23 cellular contexts compared by ENCODE assay signal in the genomic region with DNA sequence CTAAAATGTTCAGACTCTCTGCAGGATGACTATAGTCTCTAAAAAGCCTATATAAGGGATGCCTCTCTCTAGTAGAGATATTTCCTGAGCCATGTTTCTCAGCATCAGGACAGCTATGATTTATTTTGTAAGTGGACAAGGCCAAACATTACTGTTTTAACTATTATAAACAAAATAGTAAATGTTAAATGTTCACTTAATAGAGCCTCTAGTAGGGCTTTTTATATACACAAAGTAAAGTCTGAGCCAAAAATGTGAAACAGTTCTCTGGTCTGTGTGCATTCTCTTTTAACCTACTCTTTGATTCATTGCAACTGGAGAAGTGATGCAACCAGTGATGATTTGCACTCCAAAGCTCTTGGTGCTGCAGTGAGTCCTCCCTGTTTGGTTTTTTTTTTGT.
A peak's percentile ranks its signal among the peaks of the same experiment; 100 is the strongest.
DNase-seq lines count a peak whose midpoint lies in the region; ATAC-seq, FAIRE-seq and TF ChIP-seq lines count a peak whose summit lies in the region.
"Had no signal": no experiment of that assay in that cellular context is flagged by ENCODE, and none has a peak within 500 bp of the region (broad histone marks: within the 10 kb centered on the region; RNA-seq: fewer than 3 reads in every experiment).

No MANE protein-coding gene starts in this region.

- H3K4me1 Mint-ChIP-seq in Caco-2 (ENCODE audit: low read depth, unreplicated experiment) = no peaks in the 10 kb centered on the region
- H3K4me1 Mint-ChIP-seq: B cell had no signal

- no peak overlapping the region for H2AFZ ChIP-seq in mesenchymal stem cell (ENCODE audit: low read depth, low read length)

- no peak overlapping the region for H3K14ac ChIP-seq in mesenchymal stem cell (ENCODE audit: low read length in 2 of 2)

- no peaks in the 10 kb centered on the region for H3K36me3 Mint-ChIP-seq in Caco-2 (ENCODE audit: insufficient read depth, unreplicated experiment)

- H2BK5ac ChIP-seq in mesenchymal stem cell (ENCODE audit: low read depth, low read length, poor library complexity, severe bottlenecking) = no peak overlapping the region

- H3K9ac ChIP-seq in mesenchymal stem cell (ENCODE audit: low read length) = no peak overlapping the region

- peak; percentile 74 for FAIRE-seq in H54 (lab: Jason Lieb, UNC)

- H3K4ac ChIP-seq in mesenchymal stem cell (ENCODE audit: low read depth in 1 of 2, low read length in 2 of 2) = no peak overlapping the region

- peaks cover 3% of the 10 kb centered on the region for H3K79me1 ChIP-seq in mesenchymal stem cell (replicated peaks; ENCODE audit: low read length, poor library complexity, severe bottlenecking)

- H2AK5ac ChIP-seq in mesenchymal stem cell (ENCODE audit: low read length, severe bottlenecking) = no peak overlapping the region

- no peak overlapping the region for H3K27ac ChIP-seq in mesenchymal stem cell (ENCODE audit: low read length, poor library complexity, severe bottlenecking)
- H3K27ac ChIP-seq: foreskin keratinocyte, right atrium auricular region, vagina had no signal

- no peak overlapping the region for H3K4me2 ChIP-seq in mesenchymal stem cell (ENCODE audit: low read length, poor library complexity, severe bottlenecking)

- DNase-seq in AG08395 (ENCODE audit: low spot score) (peak; percentile 43), H54 (ENCODE audit: insufficient read length, low spot score) (no peak), cardiac fibroblast (ENCODE audit: low read depth in 2 of 2) (peak; percentile 56 to 82), mesenchymal stem cell (peak; percentile 92), erythroblast (lab: John Stamatoyannopoulos, UW) (no peak), Caco-2 (no peak)
- DNase-seq: activated CD4-positive, alpha-beta memory T cell treated with anti-CD3 and anti-CD28 coated beads for 36 hours; activated naive CD4-positive, alpha-beta T cell treated with anti-CD3 and anti-CD28 coated beads, Interleukin-2, amount 50 U/mL, for 16 hours; activated T-cell treated with anti-CD3 and anti-CD28 coated beads, Interleukin-2, amount 50 U/mL, for 24 hours; Calu3; foreskin keratinocyte; GDM1; left cardiac atrium; midbrain; NCI-H187 treated with DMSO at 0.1 percent for 48 hours; NCI-H510A; stimulated activated CD4-positive, alpha-beta T cell treated with anti-CD3 and anti-CD28 coated beads, Interleukin-2, amount 100 ng/mL, for 24 hours had no signal

- H3K23ac ChIP-seq in mesenchymal stem cell (ENCODE audit: low read length in 2 of 2) = no peak overlapping the region

- no peaks in the 10 kb centered on the region for H3K9me3 ChIP-seq in mesenchymal stem cell (ENCODE audit: control insufficient read depth, low read length)
- no peaks in the 10 kb centered on the region for H3K9me3 ChIP-seq in Caco-2
- H3K9me3 ChIP-seq: right atrium auricular region, vagina had no signal

- H3K18ac ChIP-seq in mesenchymal stem cell (ENCODE audit: low read depth in 1 of 2, low read length in 2 of 2) = no peak overlapping the region

- no peak overlapping the region for H4K91ac ChIP-seq in mesenchymal stem cell (ENCODE audit: low read length)

- H3K4me1 ChIP-seq in mesenchymal stem cell (ENCODE audit: control insufficient read depth, insufficient read depth, low read depth, low read length) (no peaks in the 10 kb centered on the region), Caco-2 (no peaks in the 10 kb centered on the region)
- H3K4me1 ChIP-seq: foreskin keratinocyte, right atrium auricular region, vagina had no signal

- H3K36me3 ChIP-seq in mesenchymal stem cell (ENCODE audit: control insufficient read depth in 1 of 2, insufficient read depth in 2 of 2, low read depth in 1 of 2, low read length in 2 of 2) = peaks cover 0 to 7% of the 10 kb centered on the region in 2 experiments
- H3K36me3 ChIP-seq in Caco-2 (ENCODE audit: control insufficient read depth, insufficient read depth, low read length) = no peaks in the 10 kb centered on the region
- H3K36me3 ChIP-seq: right atrium auricular region, vagina had no signal

- TF ChIP-seq POLR2A in H54 (IDR thresholded peaks at IDR 0.05; ENCODE audit: low read depth, low read length) (no peak), erythroblast (IDR thresholded peaks at IDR 0.05; ENCODE audit: low read length) (no peak)

- H3K4me3 ChIP-seq in cardiac fibroblast (replicated peaks in 1 of 2; ENCODE audit: low read depth in 2 of 2, low read length in 2 of 2) = no peak overlapping the region
- H3K4me3 ChIP-seq in mesenchymal stem cell (ENCODE audit: insufficient read depth in 1 of 2, low read depth in 1 of 2, low read length in 2 of 2) = no peak overlapping the region
- H3K4me3 ChIP-seq in Caco-2 (ENCODE audit: low read depth, low read length) = no peak overlapping the region
- H3K4me3 ChIP-seq: right atrium auricular region, vagina had no signal

- no peak overlapping the region for H2BK120ac ChIP-seq in mesenchymal stem cell (ENCODE audit: low read depth, low read length)

- H3K9me3 Mint-ChIP-seq in Caco-2 (ENCODE audit: unreplicated experiment) = no peaks in the 10 kb centered on the region

- no peaks in the 10 kb centered on the region for H3K27me3 ChIP-seq in mesenchymal stem cell (ENCODE audit: control insufficient read depth in 1 of 2, insufficient read depth in 1 of 2, low read length in 2 of 2)
- no peaks in the 10 kb centered on the region for H3K27me3 ChIP-seq in Caco-2 (replicated peaks; ENCODE audit: control insufficient read depth, insufficient read depth, low read length)
- H3K27me3 ChIP-seq: foreskin keratinocyte, right atrium auricular region, vagina had no signal

- no peak overlapping the region for H4K8ac ChIP-seq in mesenchymal stem cell (ENCODE audit: low read length)

- H3K4me3 Mint-ChIP-seq in Caco-2 (ENCODE audit: unreplicated experiment) = no peak overlapping the region
- H3K4me3 Mint-ChIP-seq: activated CD4-positive, alpha-beta memory T cell treated with anti-CD3 and anti-CD28 coated beads for 36 hours; activated T-cell treated with anti-CD3 and anti-CD28 coated beads, Interleukin-2, amount 50 U/mL, for 24 hours; B cell had no signal

- H3K27ac Mint-ChIP-seq in Caco-2 (ENCODE audit: unreplicated experiment) = no peak overlapping the region
- H3K27ac Mint-ChIP-seq: activated CD4-positive, alpha-beta memory T cell treated with anti-CD3 and anti-CD28 coated beads for 36 hours; activated T-cell treated with anti-CD3 and anti-CD28 coated beads, Interleukin-2, amount 50 U/mL, for 24 hours; B cell had no signal

- no peaks in the 10 kb centered on the region for H3K27me3 Mint-ChIP-seq in Caco-2 (ENCODE audit: insufficient read depth, unreplicated experiment)
- H3K27me3 Mint-ChIP-seq: activated CD4-positive, alpha-beta memory T cell treated with anti-CD3 and anti-CD28 coated beads for 36 hours; activated T-cell treated with anti-CD3 and anti-CD28 coated beads, Interleukin-2, amount 50 U/mL, for 24 hours; B cell had no signal

- intact Hi-C loops in Caco-2 (cut with micrococcal nuclease; ENCODE audit: unreplicated experiment) = no loop called here

- BruUV-seq in Caco-2 (replicated peaks; lab: Mats Ljungman, UMichigan) = no TSS peak

- no peak for TF ChIP-seq CTCF in cardiac fibroblast (IDR thresholded peaks at IDR 0.05; ENCODE audit: low read depth, low read length)
- TF ChIP-seq CTCF in Caco-2 (IDR thresholded peaks at IDR 0.05; ENCODE audit: insufficient read depth in 1 of 2, low read depth in 1 of 2, low read length in 1 of 2, severe bottlenecking in 1 of 2, unreplicated experiment in 1 of 2) = no peak

- POLR2A ChIA-PET in Caco-2 (lab: Charles Lee) = no interaction called here

- ATAC-seq in HG03460 (IDR thresholded peaks at IDR 0.05; ENCODE audit: unreplicated experiment) (no peak), HG03378 (IDR thresholded peaks at IDR 0.05; ENCODE audit: unreplicated experiment) (no peak)
- ATAC-seq: foreskin keratinocyte, left cardiac atrium, Right ventricle myocardium inferior had no signal

- H2BK15ac ChIP-seq in mesenchymal stem cell (ENCODE audit: low read depth, poor library complexity, severe bottlenecking) = no peak overlapping the region

- CTCF ChIA-PET in Caco-2 (lab: Charles Lee) = no interaction called here

- H2BK12ac ChIP-seq in mesenchymal stem cell (ENCODE audit: low read length in 2 of 2) = no peak overlapping the region

Comparison
In these comparisons a context has a peak if more than half of its experiments do, and no peak if none do; other contexts are left out.
1. DNase-seq: peak in AG08395 (single experiment), cardiac fibroblast (2 of 2) and mesenchymal stem cell (single experiment); none in H54 (single experiment), erythroblast (0 of 2) and Caco-2 (0 of 2).